Comparison of ENCODE assay signal across 14 cellular contexts in genomic region chr6:10603265-10603664, GRCh38.
A peak's percentile ranks its signal among the peaks of the same experiment; 100 is the strongest.
DNase-seq lines count a peak whose midpoint lies in the region; ATAC-seq and TF ChIP-seq lines count a peak whose summit lies in the region.
"Had no signal": no experiment of that assay in that cellular context is flagged by ENCODE, and none has a peak within 500 bp of the region (broad histone marks: within the 10 kb centered on the region; RNA-seq: fewer than 3 reads in every experiment).

No MANE protein-coding gene starts in this region.

- H3K4me3 Mint-ChIP-seq in activated CD8-positive, alpha-beta T cell treated with anti-CD3 and anti-CD28 coated beads for 36 hours = no peak overlapping the region
- H3K4me3 Mint-ChIP-seq: B cell; CD8-positive, alpha-beta T cell; IgD-negative memory B cell had no signal

- H3K4me1 ChIP-seq in left lung (peaks cover 0 to 10% of the 10 kb centered on the region in 2 donors), upper lobe of left lung (no peaks in the 10 kb centered on the region)

- H3K27ac Mint-ChIP-seq in activated CD8-positive, alpha-beta T cell treated with anti-CD3 and anti-CD28 coated beads for 36 hours = no peak overlapping the region
- H3K27ac Mint-ChIP-seq: B cell; CD8-positive, alpha-beta T cell; IgD-negative memory B cell had no signal

- H3K27me3 ChIP-seq in left lung (no peaks in the 10 kb centered on the region), upper lobe of left lung (no peaks in the 10 kb centered on the region)

- H3K9me3 ChIP-seq in left lung (no peaks in the 10 kb centered on the region), upper lobe of left lung (no peaks in the 10 kb centered on the region)

- POLR2A ChIA-PET in activated CD8-positive, alpha-beta T cell treated with anti-CD3 and anti-CD28 coated beads for 36 hours (lab: Charles Lee) = no interaction called here

- no peak for TF ChIP-seq EP300 in upper lobe of left lung (IDR thresholded peaks at IDR 0.05)

- peak; percentile 71 for ATAC-seq in left lung
- peak; percentile 61 to 85 for ATAC-seq in upper lobe of left lung (ENCODE audit: low FRiP score in 2 of 2)
- ATAC-seq in activated CD8-positive, alpha-beta T cell treated with anti-CD3 and anti-CD28 coated beads for 36 hours = no peak
- ATAC-seq: CD8-positive, alpha-beta T cell had no signal

- no peaks in the 10 kb centered on the region for H3K36me3 ChIP-seq in left lung
- no peaks in the 10 kb centered on the region for H3K36me3 ChIP-seq in upper lobe of left lung

- intact Hi-C loops in left lung (cut with DNase I) = no loop called here
- intact Hi-C loops in activated CD8-positive, alpha-beta T cell treated with anti-CD3 and anti-CD28 coated beads for 36 hours (cut with micrococcal nuclease) = no loop called here

- no peak overlapping the region for H3K4me3 ChIP-seq in left lung
- H3K4me3 ChIP-seq in upper lobe of left lung = no peak overlapping the region
- H3K4me3 ChIP-seq: GM23248 had no signal

- H3K27me3 Mint-ChIP-seq in activated CD8-positive, alpha-beta T cell treated with anti-CD3 and anti-CD28 coated beads for 36 hours = no peaks in the 10 kb centered on the region
- H3K27me3 Mint-ChIP-seq: B cell, IgD-negative memory B cell had no signal

- TF ChIP-seq CTCF in left lung (IDR thresholded peaks at IDR 0.05) = no peak
- no peak for TF ChIP-seq CTCF in upper lobe of left lung (IDR thresholded peaks at IDR 0.05)
- TF ChIP-seq CTCF in activated CD8-positive, alpha-beta T cell treated with anti-CD3 and anti-CD28 coated beads for 36 hours (IDR thresholded peaks at IDR 0.05) = no peak

- CTCF ChIA-PET in activated CD8-positive, alpha-beta T cell treated with anti-CD3 and anti-CD28 coated beads for 36 hours (lab: Charles Lee) = no interaction called here

- no peaks in the 10 kb centered on the region for H3K4me1 Mint-ChIP-seq in activated CD8-positive, alpha-beta T cell treated with anti-CD3 and anti-CD28 coated beads for 36 hours (ENCODE audit: low read depth)

- no peak overlapping the region for H3K27ac ChIP-seq in left lung
- no peak overlapping the region for H3K27ac ChIP-seq in upper lobe of left lung
- H3K27ac ChIP-seq: GM23248 had no signal

- DNase-seq in CD1c-positive myeloid dendritic cell (ENCODE audit: extremely low spot score) (peak; percentile 42), MV-4-11 (lab: John Stamatoyannopoulos, UW) (peak; percentile 29), left lung (peak; percentile 40 to 72), upper lobe of left lung (no peak), DMS79 (lab: John Stamatoyannopoulos, UW) (no peak), SKM-1 treated with dmso at 0.1 percent for 144 hours (lab: John Stamatoyannopoulos, UW; ENCODE audit: unreplicated experiment) (no peak)
- no peak for DNase-seq in activated CD8-positive, alpha-beta T cell treated with anti-CD3 and anti-CD28 coated beads for 36 hours
- DNase-seq: C1 segment of cervical spinal cord; CD8-positive, alpha-beta T cell; COR-L47; GM23248; H7 had no signal

- no peak for TF ChIP-seq POLR2A in upper lobe of left lung (IDR thresholded peaks at IDR 0.05)

- H3K36me3 Mint-ChIP-seq in activated CD8-positive, alpha-beta T cell treated with anti-CD3 and anti-CD28 coated beads for 36 hours (ENCODE audit: low read depth) = no peaks in the 10 kb centered on the region
- H3K36me3 Mint-ChIP-seq: CD8-positive, alpha-beta T cell had no signal

- no peaks in the 10 kb centered on the region for H3K9me3 Mint-ChIP-seq in activated CD8-positive, alpha-beta T cell treated with anti-CD3 and anti-CD28 coated beads for 36 hours
- H3K9me3 Mint-ChIP-seq: CD8-positive, alpha-beta T cell; IgD-negative memory B cell had no signal

- WGBS in upper lobe of left lung, 2 donors = 80 to 81% methylated on average over 8 of the region's 8 CpGs

Comparison
In these comparisons a context has a peak if more than half of its experiments do, and no peak if none do; other contexts are left out.
1. DNase-seq: peak in CD1c-positive myeloid dendritic cell (single experiment), MV-4-11 (single experiment) and left lung (2 of 2); none in upper lobe of left lung (0 of 2), DMS79 (single experiment), SKM-1 treated with dmso at 0.1 percent for 144 hours (single experiment) and activated CD8-positive, alpha-beta T cell treated with anti-CD3 and anti-CD28 coated beads for 36 hours (single experiment).